17 cellular contexts compared by ENCODE assay signal in genomic region chr15:64611085-64611484, GRCh38.
DNase-seq lines count a peak whose midpoint lies in the region; ATAC-seq and TF ChIP-seq lines count a peak whose summit lies in the region.
"Had no signal": no experiment of that assay in that cellular context is flagged by ENCODE, and none has a peak within 500 bp of the region (broad histone marks: within the 10 kb centered on the region; RNA-seq: fewer than 3 reads in every experiment).

No MANE protein-coding gene starts in this region.

- BruUV-seq in A673 (replicated peaks; lab: Mats Ljungman, UMichigan), result no TSS peak

- no peak overlapping the region for H2BK120ac ChIP-seq in mesenchymal stem cell (ENCODE audit: low read depth, low read length)

- peaks cover 15% of the 10 kb centered on the region for H3K79me1 ChIP-seq in mesenchymal stem cell (replicated peaks; ENCODE audit: low read length, poor library complexity, severe bottlenecking)

- no peak for ATAC-seq in activated naive CD8-positive, alpha-beta T cell treated with anti-CD3 and anti-CD28 coated beads, Interleukin-2, amount 10 ng/mL, durations not matched to agents 7 days and 5 days (ENCODE audit: low read depth)
- ATAC-seq in GM21737 (IDR thresholded peaks at IDR 0.05; ENCODE audit: unreplicated experiment), result no peak

- H3K27ac ChIP-seq in A673 (ENCODE audit: low read depth, low read length, poor library complexity, severe bottlenecking) (peak overlapping the region; percentile 9), mesenchymal stem cell (ENCODE audit: low read length, poor library complexity, severe bottlenecking) (no peak overlapping the region), left ventricle myocardium inferior (replicated peaks) (no peak overlapping the region)
- H3K27ac ChIP-seq: right atrium auricular region, SJSA1, suprapubic skin had no signal

- no peak for TF ChIP-seq CTCF in A673 (conservative IDR thresholded peaks at IDR 0.05; ENCODE audit: low read depth, low read length)
- TF ChIP-seq CTCF in left ventricle myocardium inferior (IDR thresholded peaks at IDR 0.05; ENCODE audit: borderline replicate concordance), result no peak

- H4K91ac ChIP-seq in mesenchymal stem cell (ENCODE audit: low read length), result no peak overlapping the region

- peak overlapping the region; percentile 44 for H3K27ac Mint-ChIP-seq in activated naive CD8-positive, alpha-beta T cell treated with anti-CD3 and anti-CD28 coated beads, Interleukin-2, amount 10 ng/mL, durations not matched to agents 7 days and 5 days

- no peak overlapping the region for H3K9ac ChIP-seq in mesenchymal stem cell (ENCODE audit: low read length)

- no peak overlapping the region for H2AK5ac ChIP-seq in mesenchymal stem cell (ENCODE audit: low read length, severe bottlenecking)

- peaks cover 26% of the 10 kb centered on the region for H3K4me1 Mint-ChIP-seq in activated naive CD8-positive, alpha-beta T cell treated with anti-CD3 and anti-CD28 coated beads, Interleukin-2, amount 10 ng/mL, durations not matched to agents 7 days and 5 days

- H3K18ac ChIP-seq in mesenchymal stem cell (ENCODE audit: low read depth in 1 of 2, low read length in 2 of 2), result peak overlapping the region in 1 of 2 experiments; percentile 21

- H3K36me3 ChIP-seq in A673 (ENCODE audit: insufficient read depth, low read length, poor library complexity, severe bottlenecking) (no peaks in the 10 kb centered on the region), mesenchymal stem cell (ENCODE audit: control insufficient read depth in 1 of 2, insufficient read depth in 2 of 2, low read depth in 1 of 2, low read length in 2 of 2) (no peaks in the 10 kb centered on the region), left ventricle myocardium inferior (no peaks in the 10 kb centered on the region)
- H3K36me3 ChIP-seq: right atrium auricular region, SJSA1, suprapubic skin had no signal

- no peak overlapping the region for H3K23ac ChIP-seq in mesenchymal stem cell (ENCODE audit: low read length in 2 of 2)

- H4K8ac ChIP-seq in mesenchymal stem cell (ENCODE audit: low read length), result no peak overlapping the region

- H3K4ac ChIP-seq in mesenchymal stem cell (ENCODE audit: low read depth in 1 of 2, low read length in 2 of 2), result no peak overlapping the region

- no peak overlapping the region for H3K4me3 Mint-ChIP-seq in activated naive CD8-positive, alpha-beta T cell treated with anti-CD3 and anti-CD28 coated beads, Interleukin-2, amount 10 ng/mL, durations not matched to agents 7 days and 5 days
- H3K4me3 Mint-ChIP-seq: neural crest cell had no signal

- H3K14ac ChIP-seq in mesenchymal stem cell (ENCODE audit: low read length in 2 of 2), result no peak overlapping the region

- H3K9me3 ChIP-seq in A673 (ENCODE audit: low read depth, low read length, poor library complexity, severe bottlenecking), result no peaks in the 10 kb centered on the region
- H3K9me3 ChIP-seq in mesenchymal stem cell (ENCODE audit: control insufficient read depth, low read length), result no peaks in the 10 kb centered on the region
- no peaks in the 10 kb centered on the region for H3K9me3 ChIP-seq in left ventricle myocardium inferior (replicated peaks)
- H3K9me3 ChIP-seq: right atrium auricular region, SJSA1, suprapubic skin had no signal

- H3K27me3 Mint-ChIP-seq in activated naive CD8-positive, alpha-beta T cell treated with anti-CD3 and anti-CD28 coated beads, Interleukin-2, amount 10 ng/mL, durations not matched to agents 7 days and 5 days, result no peaks in the 10 kb centered on the region

- DNase-seq in A673 (ENCODE audit: low spot score) (no peak), DMS53 (lab: John Stamatoyannopoulos, UW) (peak; percentile 15), mesenchymal stem cell (peak; percentile 41), kidney tubule cell (ENCODE audit: low spot score) (no peak), left ventricle myocardium inferior (no peak)
- DNase-seq in activated naive CD8-positive, alpha-beta T cell treated with anti-CD3 and anti-CD28 coated beads, Interleukin-2, amount 10 ng/mL, durations not matched to agents 7 days and 5 days, result no peak
- no peak for DNase-seq in stimulated activated CD4-positive, alpha-beta T cell treated with anti-CD3 and anti-CD28 coated beads, Interleukin-15, amount 100 ng/mL, for 24 hours
- DNase-seq: activated CD8-positive, alpha-beta memory T cell treated with anti-CD3 and anti-CD28 coated beads for 24 hours; activated naive CD4-positive, alpha-beta T cell treated with Interleukin-2 at 50 U/mL for 16 hours; effector memory CD4-positive, alpha-beta T cell; NCI-H1436 treated with DMSO at 0.1 percent for 48 hours; NCI-H226 had no signal

- H2BK5ac ChIP-seq in mesenchymal stem cell (ENCODE audit: low read depth, low read length, poor library complexity, severe bottlenecking), result no peak overlapping the region

- H3K4me2 ChIP-seq in mesenchymal stem cell (ENCODE audit: low read length, poor library complexity, severe bottlenecking), result no peak overlapping the region

- H3K4me1 ChIP-seq in A673 (ENCODE audit: insufficient read depth, low read length, poor library complexity, severe bottlenecking) (peaks cover 11% of the 10 kb centered on the region), mesenchymal stem cell (ENCODE audit: control insufficient read depth, insufficient read depth, low read depth, low read length) (peaks cover 10% of the 10 kb centered on the region), left ventricle myocardium inferior (no peaks in the 10 kb centered on the region)
- H3K4me1 ChIP-seq: right atrium auricular region, SJSA1 had no signal

- intact Hi-C loops in A673 (cut with micrococcal nuclease; ENCODE audit: unreplicated experiment), result no loop called here
- intact Hi-C loops in left ventricle myocardium inferior (cut with micrococcal nuclease), result no loop called here

- H3K27me3 ChIP-seq in A673 (replicated peaks; ENCODE audit: insufficient read depth, low read depth, low read length, poor library complexity) (no peaks in the 10 kb centered on the region), mesenchymal stem cell (ENCODE audit: control insufficient read depth in 1 of 2, insufficient read depth in 1 of 2, low read length in 2 of 2) (no peaks in the 10 kb centered on the region), left ventricle myocardium inferior (ENCODE audit: low read depth) (no peaks in the 10 kb centered on the region)
- H3K27me3 ChIP-seq: right atrium auricular region, SJSA1, suprapubic skin had no signal

- H2AFZ ChIP-seq in mesenchymal stem cell (ENCODE audit: low read depth, low read length), result no peak overlapping the region

- H2BK15ac ChIP-seq in mesenchymal stem cell (ENCODE audit: low read depth, poor library complexity, severe bottlenecking), result no peak overlapping the region

- POLR2A ChIA-PET in A673 (lab: Charles Lee; ENCODE audit: low non-redundant PET), result no interaction called here
- POLR2A ChIA-PET in activated naive CD8-positive, alpha-beta T cell treated with anti-CD3 and anti-CD28 coated beads, Interleukin-2, amount 10 ng/mL, durations not matched to agents 7 days and 5 days (lab: Charles Lee), result interaction anchor here (0.8 kb wide), 1 partner anchor 108 kb away, joined by 3 read pairs; no protein-coding TSS in a partner anchor

- CTCF ChIA-PET in A673 (lab: Charles Lee), result no interaction called here

- H3K4me3 ChIP-seq in A673 (ENCODE audit: low read depth, low read length, poor library complexity, severe bottlenecking), result no peak overlapping the region
- H3K4me3 ChIP-seq in mesenchymal stem cell (ENCODE audit: insufficient read depth in 1 of 2, low read depth in 1 of 2, low read length in 2 of 2), result no peak overlapping the region
- no peak overlapping the region for H3K4me3 ChIP-seq in left ventricle myocardium inferior
- H3K4me3 ChIP-seq: right atrium auricular region, SJSA1, suprapubic skin had no signal

- no peak overlapping the region for H2BK12ac ChIP-seq in mesenchymal stem cell (ENCODE audit: low read length in 2 of 2)

- peaks cover 9% of the 10 kb centered on the region for H3K36me3 Mint-ChIP-seq in activated naive CD8-positive, alpha-beta T cell treated with anti-CD3 and anti-CD28 coated beads, Interleukin-2, amount 10 ng/mL, durations not matched to agents 7 days and 5 days

- no peaks in the 10 kb centered on the region for H3K9me3 Mint-ChIP-seq in activated naive CD8-positive, alpha-beta T cell treated with anti-CD3 and anti-CD28 coated beads, Interleukin-2, amount 10 ng/mL, durations not matched to agents 7 days and 5 days
- H3K9me3 Mint-ChIP-seq: neural crest cell had no signal

Comparison
In these comparisons a context has a peak if more than half of its experiments do, and no peak if none do; other contexts are left out.
1. DNase-seq: peak in DMS53 (single experiment) and mesenchymal stem cell (single experiment); none in A673 (single experiment), activated naive CD8-positive, alpha-beta T cell treated with anti-CD3 and anti-CD28 coated beads, Interleukin-2, amount 10 ng/mL, durations not matched to agents 7 days and 5 days (single experiment), kidney tubule cell (single experiment), stimulated activated CD4-positive, alpha-beta T cell treated with anti-CD3 and anti-CD28 coated beads, Interleukin-15, amount 100 ng/mL, for 24 hours (single experiment) and left ventricle myocardium inferior (single experiment).